Comparison of ENCODE assay signal across 18 cellular contexts in the genomic region with DNA sequence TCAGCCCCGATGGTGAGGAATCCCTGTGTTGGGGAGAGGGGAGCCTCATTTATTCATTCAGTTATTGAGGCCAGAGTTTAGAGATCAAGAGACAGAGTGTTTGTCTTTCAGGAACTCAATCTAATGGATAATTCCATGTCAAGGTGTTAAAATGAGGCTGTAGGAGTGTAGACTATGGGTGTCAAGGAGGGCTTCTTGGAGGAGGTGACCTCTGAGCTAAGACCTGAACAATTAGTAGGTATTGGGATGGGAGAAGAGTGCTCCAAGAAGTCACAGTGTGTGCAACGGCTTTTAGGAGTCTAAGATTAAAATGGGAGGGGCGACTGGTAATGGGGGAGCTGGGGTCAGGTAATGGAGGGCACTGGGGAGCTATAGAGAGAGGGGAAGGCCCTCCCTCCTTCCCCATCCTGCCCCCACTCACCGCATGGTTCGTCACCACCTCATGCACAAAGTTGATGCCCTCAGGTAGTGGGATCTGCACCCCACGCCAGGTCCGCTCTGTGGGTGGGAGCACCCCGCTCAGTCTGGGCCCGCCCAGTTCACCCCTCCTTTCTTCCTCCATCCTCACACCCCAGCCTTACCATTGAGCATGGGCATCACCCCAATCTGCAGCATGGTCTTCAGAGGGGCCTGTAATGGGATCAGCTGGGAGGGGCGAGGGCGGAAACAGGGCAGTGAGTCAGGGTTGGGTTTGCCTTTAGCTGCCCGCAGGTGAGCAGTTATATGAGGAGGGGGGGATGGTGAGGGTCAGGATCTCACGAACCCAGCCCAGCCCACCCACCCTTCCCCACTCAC. TPM values are rescaled to one million over a fixed set of nuclear protein-coding genes. Genes with fewer than 3 reads are reported as not detected.
A peak's percentile ranks its signal among the peaks of the same experiment; 100 is the strongest.
DNase-seq lines count a peak whose midpoint lies in the region; ATAC-seq, FAIRE-seq and TF ChIP-seq lines count a peak whose summit lies in the region.
"Had no signal": no experiment of that assay in that cellular context is flagged by ENCODE, and none has a peak within 500 bp of the region (broad histone marks: within the 10 kb centered on the region; RNA-seq: fewer than 3 reads in every experiment).

No MANE protein-coding gene starts in this region.

- H4K20me1 ChIP-seq in GM12878 (ENCODE audit: control insufficient read depth, insufficient read depth), result no peaks in the 10 kb centered on the region

- intact Hi-C loops in GM12878 (cut with micrococcal nuclease; ENCODE audit: unreplicated experiment), result no loop called here
- intact Hi-C loops in kidney (cut with DNase I), result no loop called here
- intact Hi-C loops in ascending aorta (cut with DNase I), result no loop called here

- TF ChIP-seq CTCF in A549 (IDR thresholded peaks at IDR 0.05) (no peak), GM12878 (IDR thresholded peaks at IDR 0.05 in 2 of 3, conservative IDR thresholded peaks at IDR 0.05 in 1 of 3; ENCODE audit: control insufficient read depth in 2 of 3, extremely low read depth in 1 of 3, insufficient read depth in 1 of 3, low read depth in 3 of 3, low read length in 3 of 3) (no peak), kidney (IDR thresholded peaks at IDR 0.05; ENCODE audit: borderline replicate concordance, extremely low read depth, insufficient read depth) (no peak), ascending aorta (IDR thresholded peaks at IDR 0.05) (no peak)

- FAIRE-seq in A549 (lab: Jason Lieb, UNC), result no peak
- FAIRE-seq in GM12878 (lab: Jason Lieb, UNC), result no peak
- no peak for FAIRE-seq in kidney (lab: Jason Lieb, UNC)
- FAIRE-seq: GM18507, H54 had no signal

- no peak overlapping the region for H3K14ac ChIP-seq in trophoblast cell (ENCODE audit: low read length)

- WGBS in A549 (ENCODE audit: missing lambda C conversion rate), result 83% methylated on average over 13 of the region's 13 CpGs
- WGBS in GM12878 (ENCODE audit: insufficient coverage, insufficient replicate concordance, low lambda C conversion rate, missing lambda C conversion rate), result 90% methylated on average over 12 of the region's 13 CpGs
- no CpG with 5 or more reads among the region's 13 CpGs for WGBS in trophoblast cell (ENCODE audit: extremely low coverage, insufficient coverage, insufficient read length)

- POLR2A ChIA-PET in A549 (lab: Yijun Ruan, JAX), result interaction anchor here (0.7 to 1.0 kb wide), 2 partner anchors 12 to 18 kb away, joined by 3 to 4 read pairs; partner anchors contain the start of genes PLTP and ZSWIM1
- POLR2A ChIA-PET in GM12878 (lab: Charles Lee), result interaction anchor here (0.6 kb wide), 1 partner anchor 10 kb away, joined by 3 read pairs; no protein-coding TSS in a partner anchor

- H3K9me3 ChIP-seq in A549 (no peaks in the 10 kb centered on the region), GM12878 (replicated peaks; ENCODE audit: control insufficient read depth, insufficient read depth, low read length) (no peaks in the 10 kb centered on the region), kidney (ENCODE audit: control insufficient read depth in 1 of 2, low read length in 2 of 2) (no peaks in the 10 kb centered on the region), trophoblast cell (ENCODE audit: insufficient read depth, low read depth, low read length) (peaks cover 2% of the 10 kb centered on the region), ascending aorta (no peaks in the 10 kb centered on the region)

- TF ChIP-seq EP300 in A549 (IDR thresholded peaks at IDR 0.05) (no peak), GM12878 (IDR thresholded peaks at IDR 0.05; ENCODE audit: borderline replicate concordance in 1 of 2, control insufficient read depth in 1 of 2, low read depth in 2 of 2, low read length in 2 of 2) (no peak)

- H3K27ac ChIP-seq in A549, result no peak overlapping the region
- no peak overlapping the region for H3K27ac ChIP-seq in GM12878 (ENCODE audit: control insufficient read depth, insufficient read depth)
- H3K27ac ChIP-seq in kidney (ENCODE audit: low read depth in 2 of 2, low read length in 2 of 2), result no peak overlapping the region
- H3K27ac ChIP-seq in trophoblast cell (ENCODE audit: low read depth, low read length), result no peak overlapping the region
- H3K27ac ChIP-seq in ascending aorta, result no peak overlapping the region
- H3K27ac ChIP-seq: GM23248 had no signal

- ATAC-seq in A549 (no peak), GM12878 (no peak), HG02759 (IDR thresholded peaks at IDR 0.05; ENCODE audit: unreplicated experiment) (no peak)
- ATAC-seq: HCT116 had no signal

- TSS peak; percentile 50 for BruUV-seq in GM12878 (replicated peaks; lab: Mats Ljungman, UMichigan)

- RAD21 ChIA-PET in GM12878 (lab: Charles Lee; ENCODE audit: unreplicated experiment), result no interaction called here

- no peak for TF ChIP-seq RAD21 in A549 (conservative IDR thresholded peaks at IDR 0.05 in 1 of 2, IDR thresholded peaks at IDR 0.05 in 1 of 2)
- no peak for TF ChIP-seq RAD21 in GM12878 (IDR thresholded peaks at IDR 0.05; ENCODE audit: insufficient read depth, low read depth, low read length)

- no peak for DNase-seq in A549 (ENCODE audit: low read depth in 1 of 2, low spot score in 1 of 2)
- no peak for DNase-seq in GM12878 (ENCODE audit: low read depth, low spot score)
- peak; percentile 44 for DNase-seq in kidney
- DNase-seq in trophoblast cell, result no peak
- DNase-seq in NCI-H2171 (lab: John Stamatoyannopoulos, UW), result no peak
- DNase-seq in NCI-H2107 treated with DMSO at 0.1 percent for 48 hours (lab: John Stamatoyannopoulos, UW; ENCODE audit: unreplicated experiment), result no peak
- no peak for DNase-seq in ascending aorta (ENCODE audit: low spot score in 2 of 2)
- DNase-seq: 8988T; C1 segment of cervical spinal cord; Calu3; CD4-positive, alpha-beta T cell; DMS 273 treated with DMSO at 0.1 percent for 48 hours; GM23248 had no signal

- CTCF ChIA-PET in A549 (lab: Yijun Ruan, JAX) (interaction anchor here (1.1 to 2.0 kb wide), 5 partner anchors 10 to 1042 kb away, joined by 3 to 8 read pairs (median 5); no protein-coding TSS in a partner anchor), GM12878 (lab: Yijun Ruan, JAX) (no interaction called here)

- H2BK120ac ChIP-seq in trophoblast cell (ENCODE audit: insufficient read depth, low read length, poor library complexity), result no peak overlapping the region

- H3K27me3 ChIP-seq in GM12878 (replicated peaks in 1 of 2; ENCODE audit: control insufficient read depth in 2 of 2, insufficient read depth in 2 of 2, low read length in 1 of 2), result no peaks in the 10 kb centered on the region
- no peaks in the 10 kb centered on the region for H3K27me3 ChIP-seq in trophoblast cell (ENCODE audit: insufficient read depth, low read length)
- H3K27me3 ChIP-seq in ascending aorta, result no peaks in the 10 kb centered on the region

- no peak overlapping the region for H3K9ac ChIP-seq in GM12878 (ENCODE audit: control insufficient read depth, insufficient read depth, low read length)
- H3K9ac ChIP-seq in kidney (ENCODE audit: low read length in 2 of 2), result no peak overlapping the region
- H3K9ac ChIP-seq in trophoblast cell (ENCODE audit: low read length), result no peak overlapping the region
- H3K9ac ChIP-seq: GM23248 had no signal

- in situ Hi-C loops in GM12878 (cut with MboI), result no loop called here

- SMC1A ChIA-PET in GM12878 (lab: Charles Lee; ENCODE audit: uncharacterized antibody, unreplicated experiment), result no interaction called here

- H4K8ac ChIP-seq in trophoblast cell (ENCODE audit: low read depth, low read length), result no peak overlapping the region

- H3K4ac ChIP-seq in trophoblast cell (ENCODE audit: low read depth, low read length), result no peak overlapping the region

- H3K79me2 ChIP-seq in GM12878 (ENCODE audit: control insufficient read depth, insufficient read depth, low read length) (no peaks in the 10 kb centered on the region), trophoblast cell (ENCODE audit: control insufficient read depth, insufficient read depth, low read length, poor library complexity) (no peaks in the 10 kb centered on the region)

- no peak overlapping the region for H3K4me2 ChIP-seq in A549
- no peak overlapping the region for H3K4me2 ChIP-seq in GM12878 (ENCODE audit: control insufficient read depth, insufficient read depth)
- H3K4me2 ChIP-seq in trophoblast cell (ENCODE audit: low read length), result no peak overlapping the region

- H2BK5ac ChIP-seq in trophoblast cell (ENCODE audit: low read depth, low read length, poor library complexity), result no peak overlapping the region

- H2AFZ ChIP-seq in GM12878 (ENCODE audit: control insufficient read depth, low read depth, low read length), result no peak overlapping the region
- H2AFZ ChIP-seq in trophoblast cell (ENCODE audit: insufficient read depth, low read length, poor library complexity), result no peak overlapping the region
- H2AFZ ChIP-seq: GM23248 had no signal

- no peak overlapping the region for H3K4me3 ChIP-seq in A549
- no peak overlapping the region for H3K4me3 ChIP-seq in GM12878
- H3K4me3 ChIP-seq in kidney (ENCODE audit: low read length in 2 of 2), result no peak overlapping the region
- H3K4me3 ChIP-seq in trophoblast cell (ENCODE audit: low read depth, low read length), result peak overlapping the region; percentile 34
- H3K4me3 ChIP-seq in ascending aorta, result no peak overlapping the region
- H3K4me3 ChIP-seq: GM23248 had no signal

- no peaks in the 10 kb centered on the region for H3K79me1 ChIP-seq in trophoblast cell (ENCODE audit: low read length)

- no peak overlapping the region for H3K23ac ChIP-seq in trophoblast cell (ENCODE audit: low read length)

- TF ChIP-seq POLR2A in A549 (IDR thresholded peaks at IDR 0.05; ENCODE audit: low read length) (no peak), GM12878 (IDR thresholded peaks at IDR 0.05; ENCODE audit: low read depth, low read length) (peak; percentile 30; the same call in 1 of the 2 replicates)

- no peak overlapping the region for H2BK12ac ChIP-seq in trophoblast cell (ENCODE audit: low read length)

- H4K12ac ChIP-seq in trophoblast cell (ENCODE audit: low read depth, low read length), result no peak overlapping the region

- H3K36me3 ChIP-seq in GM12878 (ENCODE audit: control insufficient read depth in 2 of 2, insufficient read depth in 2 of 2, low read length in 1 of 2) (peaks cover 0 to 3% of the 10 kb centered on the region in 2 experiments; a peak in 2 of 4 replicates), kidney (ENCODE audit: control insufficient read depth in 1 of 2, insufficient read depth in 2 of 2, low read length in 2 of 2) (peaks cover 18 to 22% of the 10 kb centered on the region in 2 donors), trophoblast cell (ENCODE audit: control insufficient read depth in 1 of 2, insufficient read depth in 2 of 2, low read length in 2 of 2) (peaks cover 34 to 41% of the 10 kb centered on the region in 2 experiments), ascending aorta (peaks cover 46 to 48% of the 10 kb centered on the region in 2 donors)

- H3K18ac ChIP-seq in trophoblast cell (ENCODE audit: low read length), result no peak overlapping the region

- H3K4me1 ChIP-seq in A549, result no peaks in the 10 kb centered on the region
- no peaks in the 10 kb centered on the region for H3K4me1 ChIP-seq in GM12878 (ENCODE audit: control insufficient read depth, insufficient read depth, low read length)
- H3K4me1 ChIP-seq in kidney (ENCODE audit: control insufficient read depth in 1 of 2, insufficient read depth in 1 of 2, low read depth in 1 of 2, low read length in 2 of 2), result no peaks in the 10 kb centered on the region
- H3K4me1 ChIP-seq in trophoblast cell (ENCODE audit: control insufficient read depth in 1 of 2, insufficient read depth in 2 of 2, low read length in 2 of 2), result no peaks in the 10 kb centered on the region
- H3K4me1 ChIP-seq in ascending aorta, result no peaks in the 10 kb centered on the region

- no peak overlapping the region for H2AK5ac ChIP-seq in trophoblast cell (ENCODE audit: low read length)

- no peak overlapping the region for H4K91ac ChIP-seq in trophoblast cell (ENCODE audit: low read depth, low read length)

RNA-seq across cellular contexts. Expression of gene CTSA, which starts 8.1 kb away (rescaled TPM):
- polyA plus RNA-seq in A549 (2011; rRNA removed) (53.1 and 61.2 TPM in 2 replicates), A549 (2017; fragmentation: RNase III; extraction: RNeasy Plus Mini Kit Qiagen cat#74134 plus additional on column Dnase treatment) (76.4 to 95.6 TPM (median 93.2 TPM) in 3 replicates), GM12878 (2011; rRNA removed) (16.3 and 30.3 TPM in 2 replicates), GM12878 (2014; fragmentation: Illumina TruSeq; extraction: Trizol) (37.9 and 47.1 TPM in 2 replicates), GM12878 (2014; fragmentation: Nextera tagmentation; extraction: Ambion mirVana) (1 to 10 TPM; 7.1 to 8.6 TPM), GM12878 (2014; rRNA removed) (42.2 and 44.1 TPM in 2 replicates), GM12878 (2016; fragmentation: Nextera tagmentation; extraction: Ambion mirVana) (10 to 100 TPM; 61.0 to 67.0 TPM), kidney (ENCODE audit: insufficient read depth, low read depth, low replicate concordance) (408 TPM)
- polyA plus RNA-seq in A549 (2012; cell fraction: cytosol; rRNA removed), result 81.6 and 94.7 TPM in 2 replicates
- polyA plus RNA-seq in A549 (2012; cell fraction: nucleus; rRNA removed), result 206 and 258 TPM in 2 replicates
- 109 and 139 TPM in 2 replicates for polyA minus RNA-seq in A549 (2011; rRNA and poly(A)+ RNA removed)
- total RNA-seq in GM12878 (2013; cell fraction: nucleolus; rRNA removed), result 84.3 and 84.6 TPM in 2 replicates
- total RNA-seq in GM12878 (2014; rRNA removed) (21.6 and 29.1 TPM in 2 replicates), GM12878 (2014; rRNA removed; fragmentation: Illumina TruSeq; extraction: Trizol) (19.5 and 21.7 TPM in 2 replicates), GM12878 (2021) (41.5 and 42.1 TPM in 2 replicates), kidney (180 TPM), ascending aorta (82.0 TPM)
- polyA plus RNA-seq in GM12878 (2011; ENCODE audit: low read depth), result 20.7 TPM
- 50.5 and 59.5 TPM in 2 replicates for polyA plus RNA-seq in GM12878 (2011; cell fraction: cytosol; rRNA removed)
- polyA plus RNA-seq in GM12878 (2011; cell fraction: nucleus; rRNA removed), result 150 and 165 TPM in 2 replicates
- 37.9 and 40.3 TPM in 2 replicates for polyA plus RNA-seq in GM12878 (2012)
- polyA minus RNA-seq in GM12878 (2011; rRNA and poly(A)+ RNA removed), result 50.5 and 51.0 TPM in 2 replicates
- polyA minus RNA-seq in GM12878 (2011; cell fraction: cytosol; rRNA and poly(A)+ RNA removed), result 19.1 and 22.4 TPM in 2 replicates
- polyA minus RNA-seq in GM12878 (2011; cell fraction: nucleus; rRNA and poly(A)+ RNA removed), result 56.5 and 84.8 TPM in 2 replicates
- 69.0 and 71.9 TPM in 2 replicates for polyA plus RNA-seq in trophoblast cell (2013)

RNA-seq across cellular contexts. Expression of gene NEURL2, which starts 8.2 kb away (rescaled TPM):
- polyA plus RNA-seq in A549 (2011; rRNA removed), result 0.56 and 0.57 TPM in 2 replicates
- polyA plus RNA-seq in A549 (2012; cell fraction: cytosol; rRNA removed), result 0.89 and 1.4 TPM in 2 replicates
- 3.3 and 4.4 TPM in 2 replicates for polyA plus RNA-seq in A549 (2012; cell fraction: nucleus; rRNA removed)
- polyA plus RNA-seq in A549 (2017; fragmentation: RNase III; extraction: RNeasy Plus Mini Kit Qiagen cat#74134 plus additional on column Dnase treatment), result 1.4 to 1.6 TPM (median 1.4 TPM) in 3 replicates
- polyA minus RNA-seq in A549 (2011; rRNA and poly(A)+ RNA removed), result 0.58 and 2.5 TPM in 2 replicates
- 9.5 and 9.7 TPM in 2 replicates for total RNA-seq in GM12878 (2013; cell fraction: nucleolus; rRNA removed)
- total RNA-seq in GM12878 (2014; rRNA removed), result 5.8 and 7.0 TPM in 2 replicates
- 1.2 TPM in 2 replicates for total RNA-seq in GM12878 (2014; rRNA removed; fragmentation: Illumina TruSeq; extraction: Trizol)
- 4.7 and 5.7 TPM in 2 replicates for total RNA-seq in GM12878 (2021)
- 0.46 TPM for polyA plus RNA-seq in GM12878 (2011; ENCODE audit: low read depth)
- polyA plus RNA-seq in GM12878 (2011; rRNA removed), result 0.42 and 0.53 TPM in 2 replicates
- 1.3 and 2.1 TPM in 2 replicates for polyA plus RNA-seq in GM12878 (2011; cell fraction: cytosol; rRNA removed)
- 2.0 and 2.8 TPM in 2 replicates for polyA plus RNA-seq in GM12878 (2011; cell fraction: nucleus; rRNA removed)
- 2.4 and 3.4 TPM in 2 replicates for polyA plus RNA-seq in GM12878 (2012)
- 1.0 TPM in 1 of 2 replicates, not detected in the other for polyA plus RNA-seq in GM12878 (2014; fragmentation: Illumina TruSeq; extraction: Trizol)
- polyA plus RNA-seq in GM12878 (2014; fragmentation: Nextera tagmentation; extraction: Ambion mirVana), result 1 to 10 TPM in 1 of 2 experiments, under 1 TPM in 1; 0.97 to 1.8 TPM
- polyA plus RNA-seq in GM12878 (2014; rRNA removed), result 6.5 and 6.9 TPM in 2 replicates
- polyA plus RNA-seq in GM12878 (2016; fragmentation: Nextera tagmentation; extraction: Ambion mirVana), result 1 to 10 TPM; 3.7 to 4.1 TPM
- 0.22 and 2.3 TPM in 2 replicates for polyA minus RNA-seq in GM12878 (2011; rRNA and poly(A)+ RNA removed)
- polyA minus RNA-seq in GM12878 (2011; cell fraction: cytosol; rRNA and poly(A)+ RNA removed), result 1.1 and 1.9 TPM in 2 replicates
- 2.4 and 5.9 TPM in 2 replicates for polyA minus RNA-seq in GM12878 (2011; cell fraction: nucleus; rRNA and poly(A)+ RNA removed)
- total RNA-seq in kidney, result 27.5 TPM
- 37.3 TPM for polyA plus RNA-seq in kidney (ENCODE audit: insufficient read depth, low read depth, low replicate concordance)
- 0.97 and 1.2 TPM in 2 replicates for polyA plus RNA-seq in trophoblast cell (2013)
- 4.0 TPM for total RNA-seq in ascending aorta

RNA-seq across cellular contexts. Expression of gene SPATA25, which starts 11.8 kb away (rescaled TPM):
- polyA plus RNA-seq in A549 (2011; rRNA removed) (0.31 and 0.54 TPM in 2 replicates), A549 (2017; fragmentation: RNase III; extraction: RNeasy Plus Mini Kit Qiagen cat#74134 plus additional on column Dnase treatment) (0.59 to 1.3 TPM (median 0.77 TPM) in 3 replicates), GM12878 (2011; rRNA removed) (0.16 and 0.34 TPM in 2 replicates), GM12878 (2014; fragmentation: Illumina TruSeq; extraction: Trizol) (0.47 and 0.62 TPM in 2 replicates), GM12878 (2014; fragmentation: Nextera tagmentation; extraction: Ambion mirVana) (not detected), GM12878 (2014; rRNA removed) (2.4 and 3.4 TPM in 2 replicates), GM12878 (2016; fragmentation: Nextera tagmentation; extraction: Ambion mirVana) (under 1 TPM in 1 of 2 experiments, not detected in 1; 0.28 TPM), kidney (ENCODE audit: insufficient read depth, low read depth, low replicate concordance) (6.7 TPM)
- polyA plus RNA-seq in A549 (2012; cell fraction: cytosol; rRNA removed), result 0.52 and 0.89 TPM in 2 replicates
- polyA plus RNA-seq in A549 (2012; cell fraction: nucleus; rRNA removed), result 2.4 and 2.5 TPM in 2 replicates
- 0.73 TPM in 1 of 2 replicates, not detected in the other for polyA minus RNA-seq in A549 (2011; rRNA and poly(A)+ RNA removed)
- total RNA-seq in GM12878 (2013; cell fraction: nucleolus; rRNA removed), result 4.5 and 5.3 TPM in 2 replicates
- total RNA-seq in GM12878 (2014; rRNA removed) (2.9 TPM in 2 replicates), GM12878 (2014; rRNA removed; fragmentation: Illumina TruSeq; extraction: Trizol) (1.3 and 1.5 TPM in 2 replicates), GM12878 (2021) (1.0 and 2.4 TPM in 2 replicates), kidney (6.7 TPM), ascending aorta (32.8 TPM)
- not detected for polyA plus RNA-seq in GM12878 (2011; ENCODE audit: low read depth)
- 0.45 and 0.64 TPM in 2 replicates for polyA plus RNA-seq in GM12878 (2011; cell fraction: cytosol; rRNA removed)
- polyA plus RNA-seq in GM12878 (2011; cell fraction: nucleus; rRNA removed), result 1.3 and 2.1 TPM in 2 replicates
- polyA plus RNA-seq in GM12878 (2012), result 0.31 and 0.77 TPM in 2 replicates
- polyA minus RNA-seq in GM12878 (2011; rRNA and poly(A)+ RNA removed), result 0.82 TPM in 1 of 2 replicates, not detected in the other
- polyA minus RNA-seq in GM12878 (2011; cell fraction: cytosol; rRNA and poly(A)+ RNA removed), result not detected in 2 replicates
- polyA minus RNA-seq in GM12878 (2011; cell fraction: nucleus; rRNA and poly(A)+ RNA removed), result 1.7 and 3.2 TPM in 2 replicates
- polyA plus RNA-seq in trophoblast cell (2013), result 0.11 and 0.17 TPM in 2 replicates
- total RNA-seq: Daoy, GM23248 had no signal
- polyA plus RNA-seq: GM23248 had no signal

RNA-seq across cellular contexts. Expression of gene PLTP, which starts 12.7 kb away (rescaled TPM):
- polyA plus RNA-seq in A549 (2011; rRNA removed), result 2.7 and 4.5 TPM in 2 replicates
- polyA plus RNA-seq in A549 (2012; cell fraction: cytosol; rRNA removed), result 2.9 and 3.6 TPM in 2 replicates
- polyA plus RNA-seq in A549 (2012; cell fraction: nucleus; rRNA removed), result 2.3 and 3.2 TPM in 2 replicates
- 0.97 to 1.6 TPM (median 1.5 TPM) in 3 replicates for polyA plus RNA-seq in A549 (2017; fragmentation: RNase III; extraction: RNeasy Plus Mini Kit Qiagen cat#74134 plus additional on column Dnase treatment)
- 3.8 and 4.1 TPM in 2 replicates for polyA minus RNA-seq in A549 (2011; rRNA and poly(A)+ RNA removed)
- total RNA-seq in GM12878 (2013; cell fraction: nucleolus; rRNA removed), result 14.6 and 15.7 TPM in 2 replicates
- total RNA-seq in GM12878 (2014; rRNA removed), result 9.2 and 10.6 TPM in 2 replicates
- 4.0 and 4.1 TPM in 2 replicates for total RNA-seq in GM12878 (2014; rRNA removed; fragmentation: Illumina TruSeq; extraction: Trizol)
- 9.7 and 10.8 TPM in 2 replicates for total RNA-seq in GM12878 (2021)
- 5.7 TPM for polyA plus RNA-seq in GM12878 (2011; ENCODE audit: low read depth)
- 3.1 and 4.9 TPM in 2 replicates for polyA plus RNA-seq in GM12878 (2011; rRNA removed)
- 8.8 and 9.1 TPM in 2 replicates for polyA plus RNA-seq in GM12878 (2011; cell fraction: cytosol; rRNA removed)
- 4.1 and 4.6 TPM in 2 replicates for polyA plus RNA-seq in GM12878 (2011; cell fraction: nucleus; rRNA removed)
- 11.3 and 16.6 TPM in 2 replicates for polyA plus RNA-seq in GM12878 (2012)
- 2.6 and 6.1 TPM in 2 replicates for polyA plus RNA-seq in GM12878 (2014; fragmentation: Illumina TruSeq; extraction: Trizol)
- 1 to 10 TPM; 1.6 TPM for polyA plus RNA-seq in GM12878 (2014; fragmentation: Nextera tagmentation; extraction: Ambion mirVana)
- 9.1 and 9.9 TPM in 2 replicates for polyA plus RNA-seq in GM12878 (2014; rRNA removed)
- polyA plus RNA-seq in GM12878 (2016; fragmentation: Nextera tagmentation; extraction: Ambion mirVana), result 10 to 100 TPM; 12.4 to 17.0 TPM
- 2.6 and 6.4 TPM in 2 replicates for polyA minus RNA-seq in GM12878 (2011; rRNA and poly(A)+ RNA removed)
- 0.62 and 0.94 TPM in 2 replicates for polyA minus RNA-seq in GM12878 (2011; cell fraction: cytosol; rRNA and poly(A)+ RNA removed)
- 0.77 and 1.5 TPM in 2 replicates for polyA minus RNA-seq in GM12878 (2011; cell fraction: nucleus; rRNA and poly(A)+ RNA removed)
- total RNA-seq in kidney, result 345 TPM
- polyA plus RNA-seq in kidney (ENCODE audit: insufficient read depth, low read depth, low replicate concordance), result 790 TPM
- polyA plus RNA-seq in trophoblast cell (2013), result 39.7 and 41.3 TPM in 2 replicates
- 909 TPM for total RNA-seq in ascending aorta
- total RNA-seq: CD4-positive, alpha-beta T cell had no signal

RNA-seq across cellular contexts. Expression of gene ZSWIM1, which starts 18.2 kb away (rescaled TPM):
- 4.7 and 7.6 TPM in 2 replicates for polyA plus RNA-seq in A549 (2011; rRNA removed)
- 1.9 and 3.3 TPM in 2 replicates for polyA plus RNA-seq in A549 (2012; cell fraction: cytosol; rRNA removed)
- 4.3 and 4.9 TPM in 2 replicates for polyA plus RNA-seq in A549 (2012; cell fraction: nucleus; rRNA removed)
- polyA plus RNA-seq in A549 (2017; fragmentation: RNase III; extraction: RNeasy Plus Mini Kit Qiagen cat#74134 plus additional on column Dnase treatment), result 5.8 to 6.6 TPM (median 6.1 TPM) in 3 replicates
- polyA minus RNA-seq in A549 (2011; rRNA and poly(A)+ RNA removed), result 27.1 and 28.1 TPM in 2 replicates
- 13.7 and 13.8 TPM in 2 replicates for total RNA-seq in GM12878 (2013; cell fraction: nucleolus; rRNA removed)
- total RNA-seq in GM12878 (2014; rRNA removed), result 14.2 and 16.0 TPM in 2 replicates
- total RNA-seq in GM12878 (2014; rRNA removed; fragmentation: Illumina TruSeq; extraction: Trizol), result 7.1 and 7.7 TPM in 2 replicates
- 9.9 and 10.6 TPM in 2 replicates for total RNA-seq in GM12878 (2021)
- 6.0 TPM for polyA plus RNA-seq in GM12878 (2011; ENCODE audit: low read depth)
- polyA plus RNA-seq in GM12878 (2011; rRNA removed), result 4.2 and 7.7 TPM in 2 replicates
- polyA plus RNA-seq in GM12878 (2011; cell fraction: cytosol; rRNA removed), result 9.9 and 10.8 TPM in 2 replicates
- polyA plus RNA-seq in GM12878 (2011; cell fraction: nucleus; rRNA removed), result 11.5 and 12.7 TPM in 2 replicates
- polyA plus RNA-seq in GM12878 (2012), result 8.1 and 9.9 TPM in 2 replicates
- 6.8 and 10.5 TPM in 2 replicates for polyA plus RNA-seq in GM12878 (2014; fragmentation: Illumina TruSeq; extraction: Trizol)
- polyA plus RNA-seq in GM12878 (2014; fragmentation: Nextera tagmentation; extraction: Ambion mirVana), result 1 to 10 TPM; 2.4 to 2.5 TPM
- 9.4 and 10.1 TPM in 2 replicates for polyA plus RNA-seq in GM12878 (2014; rRNA removed)
- polyA plus RNA-seq in GM12878 (2016; fragmentation: Nextera tagmentation; extraction: Ambion mirVana), result 1 to 10 TPM; 9.7 to 9.9 TPM
- polyA minus RNA-seq in GM12878 (2011; rRNA and poly(A)+ RNA removed), result 18.4 and 23.4 TPM in 2 replicates
- 6.8 and 7.5 TPM in 2 replicates for polyA minus RNA-seq in GM12878 (2011; cell fraction: cytosol; rRNA and poly(A)+ RNA removed)
- polyA minus RNA-seq in GM12878 (2011; cell fraction: nucleus; rRNA and poly(A)+ RNA removed), result 6.0 and 11.6 TPM in 2 replicates
- total RNA-seq in kidney, result 13.1 TPM
- 6.7 TPM for polyA plus RNA-seq in kidney (ENCODE audit: insufficient read depth, low read depth, low replicate concordance)
- polyA plus RNA-seq in trophoblast cell (2013), result 9.3 and 9.5 TPM in 2 replicates
- total RNA-seq in ascending aorta, result 3.5 TPM

Comparison
In these comparisons a context has a peak if more than half of its experiments do, and no peak if none do; other contexts are left out.
1. Of the 24 proteins assayed by ChIP-seq in both GM12878 and A549: peak only in GM12878: POLR2A; only in A549: none; in both: none; in neither: 23.